13 cellular contexts compared by ENCODE assay signal in genomic region chr16:72878301-72879269, GRCh38.
DNase-seq lines count a peak whose midpoint lies in the region; ATAC-seq, FAIRE-seq and TF ChIP-seq lines count a peak whose summit lies in the region.
"Had no signal": no experiment of that assay in that cellular context is flagged by ENCODE, and none has a peak within 500 bp of the region (broad histone marks: within the 10 kb centered on the region; RNA-seq: fewer than 3 reads in every experiment).

No MANE protein-coding gene starts in this region.

- no peak for FAIRE-seq in urothelium cell line (lab: Jason Lieb, UNC)

- peak overlapping the region; percentile 59 for H2BK12ac ChIP-seq in trophoblast cell (ENCODE audit: low read length)

- no peak overlapping the region for H3K23ac ChIP-seq in trophoblast cell (ENCODE audit: low read length)

- no peaks in the 10 kb centered on the region for H3K79me2 ChIP-seq in DND-41 (ENCODE audit: insufficient read depth, low read length)
- peaks cover 27% of the 10 kb centered on the region; the same call in 1 of the 2 replicates for H3K79me2 ChIP-seq in SK-N-SH (ENCODE audit: insufficient read depth)
- no peaks in the 10 kb centered on the region for H3K79me2 ChIP-seq in trophoblast cell (ENCODE audit: control insufficient read depth, insufficient read depth, low read length, poor library complexity)

- H3K27me3 Mint-ChIP-seq in glutamatergic neuron (ENCODE audit: unreplicated experiment), result no peaks in the 10 kb centered on the region
- peaks cover 29% of the 10 kb centered on the region for H3K27me3 Mint-ChIP-seq in activated T-cell treated with anti-CD3 and anti-CD28 coated beads, Interleukin-2, amount 50 U/mL, for 24 hours
- peaks cover 0 to 2% (median 0%) of the 10 kb centered on the region in 3 donors for H3K27me3 Mint-ChIP-seq in immature natural killer cell (ENCODE audit: low read depth in 3 of 3)

- H3K4me3 ChIP-seq in DND-41 (ENCODE audit: low read depth in 1 of 2, low read length in 2 of 2) (no peak overlapping the region), SK-N-SH (ENCODE audit: low read depth in 2 of 2, low read length in 1 of 2) (no peak overlapping the region), trophoblast cell (ENCODE audit: low read depth, low read length) (no peak overlapping the region)
- H3K4me3 ChIP-seq: vagina had no signal

- no peaks in the 10 kb centered on the region for H3K36me3 ChIP-seq in DND-41 (ENCODE audit: insufficient read depth, low read length)
- H3K36me3 ChIP-seq in SK-N-SH (replicated peaks in 1 of 2; ENCODE audit: control insufficient read depth in 1 of 2, insufficient read depth in 2 of 2, low read length in 1 of 2), result peaks cover 0 to 1% of the 10 kb centered on the region in 2 experiments
- peaks cover 1 to 2% of the 10 kb centered on the region in 2 experiments for H3K36me3 ChIP-seq in trophoblast cell (ENCODE audit: control insufficient read depth in 1 of 2, insufficient read depth in 2 of 2, low read length in 2 of 2)
- H3K36me3 ChIP-seq: vagina had no signal

- peak overlapping the region; percentile 24 for H3K14ac ChIP-seq in trophoblast cell (ENCODE audit: low read length)

- TF ChIP-seq RAD21 in SK-N-SH (IDR thresholded peaks at IDR 0.05; ENCODE audit: low read length), result no peak

- H3K27ac ChIP-seq in DND-41 (ENCODE audit: low read length) (peak overlapping the region; percentile 78), SK-N-SH (ENCODE audit: low read depth in 2 of 2, low read length in 1 of 2) (peak overlapping the region; percentile 53 to 74), trophoblast cell (ENCODE audit: low read depth, low read length) (peak overlapping the region; percentile 77)
- H3K27ac ChIP-seq: KMS-11, vagina had no signal

- peaks cover 16% of the 10 kb centered on the region for H3F3A ChIP-seq in SK-N-SH (replicated peaks; ENCODE audit: insufficient read depth)

- H4K91ac ChIP-seq in trophoblast cell (ENCODE audit: low read depth, low read length), result peak overlapping the region; percentile 77

- TF ChIP-seq CTCF in DND-41 (IDR thresholded peaks at IDR 0.05; ENCODE audit: borderline replicate concordance, extremely low read depth, low read length, poor library complexity, severe bottlenecking) (no peak), SK-N-SH (IDR thresholded peaks at IDR 0.05) (no peak), glutamatergic neuron (IDR thresholded peaks at IDR 0.05; ENCODE audit: partially characterized antibody, unreplicated experiment) (no peak)

- no peak overlapping the region for H3K9ac ChIP-seq in DND-41 (ENCODE audit: low read depth, low read length)
- no peak overlapping the region for H3K9ac ChIP-seq in SK-N-SH
- no peak overlapping the region for H3K9ac ChIP-seq in trophoblast cell (ENCODE audit: low read length)
- H3K9ac ChIP-seq: KMS-11 had no signal

- H3K36me3 Mint-ChIP-seq in glutamatergic neuron (ENCODE audit: unreplicated experiment), result no peaks in the 10 kb centered on the region
- H3K36me3 Mint-ChIP-seq in activated T-cell treated with anti-CD3 and anti-CD28 coated beads, Interleukin-2, amount 50 U/mL, for 24 hours (ENCODE audit: low read depth), result no peaks in the 10 kb centered on the region
- H3K36me3 Mint-ChIP-seq in immature natural killer cell, result no peaks in the 10 kb centered on the region
- H3K36me3 Mint-ChIP-seq: CD8-positive, alpha-beta T cell had no signal

- H3K9me3 ChIP-seq in DND-41 (ENCODE audit: insufficient read depth, low read length, severe bottlenecking), result no peaks in the 10 kb centered on the region
- no peaks in the 10 kb centered on the region for H3K9me3 ChIP-seq in SK-N-SH
- peaks cover 1% of the 10 kb centered on the region for H3K9me3 ChIP-seq in trophoblast cell (ENCODE audit: insufficient read depth, low read depth, low read length)
- H3K9me3 ChIP-seq: vagina had no signal

- H3K4me2 ChIP-seq in DND-41 (ENCODE audit: insufficient read depth, low read length) (no peak overlapping the region), SK-N-SH (no peak overlapping the region; the same call in 1 of the 2 replicates), trophoblast cell (ENCODE audit: low read length) (no peak overlapping the region)
- H3K4me2 ChIP-seq: KMS-11 had no signal

- H3K27me3 ChIP-seq in DND-41 (ENCODE audit: insufficient read depth, low read length, poor library complexity) (no peaks in the 10 kb centered on the region), SK-N-SH (ENCODE audit: insufficient read depth) (no peaks in the 10 kb centered on the region), trophoblast cell (ENCODE audit: insufficient read depth, low read length) (no peaks in the 10 kb centered on the region)
- H3K27me3 ChIP-seq: vagina had no signal

- H3K4me1 Mint-ChIP-seq in glutamatergic neuron (ENCODE audit: low read depth, unreplicated experiment), result peaks cover 24% of the 10 kb centered on the region
- H3K4me1 Mint-ChIP-seq in activated T-cell treated with anti-CD3 and anti-CD28 coated beads, Interleukin-2, amount 50 U/mL, for 24 hours (ENCODE audit: low read depth), result peaks cover 2% of the 10 kb centered on the region
- H3K4me1 Mint-ChIP-seq in immature natural killer cell, result peaks cover 27 to 29% of the 10 kb centered on the region in 2 donors

- H4K12ac ChIP-seq in trophoblast cell (ENCODE audit: low read depth, low read length), result no peak overlapping the region

- no peak overlapping the region for H2AFZ ChIP-seq in DND-41 (ENCODE audit: low read depth, low read length)
- no peak overlapping the region for H2AFZ ChIP-seq in SK-N-SH (ENCODE audit: low read depth)
- peak overlapping the region; percentile 37 for H2AFZ ChIP-seq in trophoblast cell (ENCODE audit: insufficient read depth, low read length, poor library complexity)

- H3K18ac ChIP-seq in trophoblast cell (ENCODE audit: low read length), result peak overlapping the region; percentile 39

- no peaks in the 10 kb centered on the region for H3K9me3 Mint-ChIP-seq in glutamatergic neuron (ENCODE audit: unreplicated experiment)
- H3K9me3 Mint-ChIP-seq in activated T-cell treated with anti-CD3 and anti-CD28 coated beads, Interleukin-2, amount 50 U/mL, for 24 hours, result no peaks in the 10 kb centered on the region
- H3K9me3 Mint-ChIP-seq in immature natural killer cell, result no peaks in the 10 kb centered on the region
- H3K9me3 Mint-ChIP-seq: CD8-positive, alpha-beta T cell had no signal

- peak overlapping the region; percentile 25 for H4K8ac ChIP-seq in trophoblast cell (ENCODE audit: low read depth, low read length)

- no peaks in the 10 kb centered on the region for H4K20me1 ChIP-seq in DND-41 (ENCODE audit: insufficient read depth, low read length)
- H4K20me1 ChIP-seq in SK-N-SH (ENCODE audit: insufficient read depth), result peaks cover 4% of the 10 kb centered on the region; the same call in 1 of the 2 replicates

- peak overlapping the region; percentile 29 for H2BK120ac ChIP-seq in trophoblast cell (ENCODE audit: insufficient read depth, low read length, poor library complexity)

- peak overlapping the region; percentile 44 for H2AK5ac ChIP-seq in trophoblast cell (ENCODE audit: low read length)

- POLR2A ChIA-PET in SK-N-SH (lab: Yijun Ruan, JAX), result no interaction called here

- peaks cover 20% of the 10 kb centered on the region for H3K79me1 ChIP-seq in trophoblast cell (ENCODE audit: low read length)

- DNase-seq in DND-41, result no peak
- DNase-seq in SK-N-SH, result peak; percentile 33
- peak; percentile 26 for DNase-seq in glutamatergic neuron
- peak; percentile 96 to 98 for DNase-seq in trophoblast cell
- DNase-seq in urothelium cell line (ENCODE audit: low spot score), result no peak
- DNase-seq in activated T-cell treated with anti-CD3 and anti-CD28 coated beads, Interleukin-2, amount 50 U/mL, for 24 hours, result no peak
- DNase-seq in immature natural killer cell, result no peak
- DNase-seq: activated CD4-positive, alpha-beta T cell treated with anti-CD3 and anti-CD28 coated beads for 4 hours; activated naive CD4-positive, alpha-beta T cell; CD8-positive, alpha-beta T cell had no signal

- WGBS in SK-N-SH (ENCODE audit: low lambda C conversion rate), result 89% methylated on average over 17 of the region's 19 CpGs
- no CpG with 5 or more reads among the region's 19 CpGs for WGBS in trophoblast cell (ENCODE audit: extremely low coverage, insufficient coverage, insufficient read length)

- H2BK5ac ChIP-seq in trophoblast cell (ENCODE audit: low read depth, low read length, poor library complexity), result peak overlapping the region; percentile 55

- H3K9me2 ChIP-seq in SK-N-SH, result no peaks in the 10 kb centered on the region

- no peak overlapping the region for H3K4ac ChIP-seq in trophoblast cell (ENCODE audit: low read depth, low read length)

- ATAC-seq in DND-41 (ENCODE audit: insufficient read depth, low read depth) (no peak), GM18867 (IDR thresholded peaks at IDR 0.05; ENCODE audit: unreplicated experiment) (no peak)
- ATAC-seq: CD8-positive, alpha-beta T cell had no signal

- CTCF ChIA-PET in SK-N-SH (lab: Yijun Ruan, JAX), result no interaction called here

- H3K4me1 ChIP-seq in DND-41 (ENCODE audit: insufficient read depth, low read length), result peaks cover 42% of the 10 kb centered on the region
- peaks cover 26 to 39% of the 10 kb centered on the region in 2 experiments for H3K4me1 ChIP-seq in SK-N-SH (ENCODE audit: control insufficient read depth in 1 of 2, insufficient read depth in 2 of 2, low read depth in 1 of 2, low read length in 1 of 2)
- peaks cover 30 to 32% of the 10 kb centered on the region in 2 experiments for H3K4me1 ChIP-seq in trophoblast cell (ENCODE audit: control insufficient read depth in 1 of 2, insufficient read depth in 2 of 2, low read length in 2 of 2)

- no peak for TF ChIP-seq EP300 in SK-N-SH (IDR thresholded peaks at IDR 0.05; ENCODE audit: borderline replicate concordance in 1 of 2, low read depth in 1 of 2, low read length in 1 of 2)

- H3K4me3 Mint-ChIP-seq in glutamatergic neuron (ENCODE audit: unreplicated experiment) (no peak overlapping the region), immature natural killer cell (no peak overlapping the region)
- no peak overlapping the region for H3K4me3 Mint-ChIP-seq in activated T-cell treated with anti-CD3 and anti-CD28 coated beads, Interleukin-2, amount 50 U/mL, for 24 hours
- H3K4me3 Mint-ChIP-seq: CD8-positive, alpha-beta T cell had no signal

- H3K27ac Mint-ChIP-seq in glutamatergic neuron (ENCODE audit: unreplicated experiment), result no peak overlapping the region
- H3K27ac Mint-ChIP-seq in activated T-cell treated with anti-CD3 and anti-CD28 coated beads, Interleukin-2, amount 50 U/mL, for 24 hours, result no peak overlapping the region
- no peak overlapping the region for H3K27ac Mint-ChIP-seq in immature natural killer cell
- H3K27ac Mint-ChIP-seq: CD8-positive, alpha-beta T cell had no signal

TF ChIP-seq in SK-N-SH, 30 proteins besides CTCF, POLR2A, EP300 and RAD21 (continues in another document):
- no peak for TF ChIP-seq MEF2A (IDR thresholded peaks at IDR 0.05; ENCODE audit: borderline replicate concordance, low read depth)
- no peak for TF ChIP-seq NRF1 (IDR thresholded peaks at IDR 0.05; ENCODE audit: low read depth, low read length)

Comparison
In these comparisons a context has a peak if more than half of its experiments do, and no peak if none do; other contexts are left out.
1. DNase-seq: peak in SK-N-SH (single experiment), glutamatergic neuron (single experiment) and trophoblast cell (2 of 2); none in DND-41 (single experiment), urothelium cell line (single experiment), activated T-cell treated with anti-CD3 and anti-CD28 coated beads, Interleukin-2, amount 50 U/mL, for 24 hours (single experiment) and immature natural killer cell (0 of 3).
2. Peak in every context shown above with its lines, with median percentiles within 50 percentile points of each other: H3K27ac ChIP-seq.